8 cellular contexts compared by ENCODE assay signal in genomic region chr2:241148891-241149674, GRCh38. TPM values are rescaled to one million over a fixed set of nuclear protein-coding genes. Genes with fewer than 3 reads are reported as not detected.
A peak's percentile ranks its signal among the peaks of the same experiment; 100 is the strongest.
DNase-seq lines count a peak whose midpoint lies in the region; TF ChIP-seq lines count a peak whose summit lies in the region.

TSS of gene PASK (minus strand) at chr2:241149472. CDS start at chr2:241143032, 6,440 bp downstream.

- H3K4me3 ChIP-seq in effector memory CD4-positive, alpha-beta T cell (ENCODE audit: insufficient read depth, low read depth, low read length, poor library complexity, severe bottlenecking), result peak within 1 kb of the TSS; percentile 92

- peak within 1 kb of the TSS; percentile 72 for H3K27ac ChIP-seq in effector memory CD4-positive, alpha-beta T cell (ENCODE audit: insufficient read depth, low read length, poor library complexity, severe bottlenecking)

- no peaks in the 10 kb centered on the region for H3K27me3 ChIP-seq in effector memory CD4-positive, alpha-beta T cell (replicated peaks; ENCODE audit: control insufficient read depth, insufficient read depth, low read length, poor library complexity, severe bottlenecking)

- no peaks in the 10 kb centered on the region for H3K36me3 ChIP-seq in effector memory CD4-positive, alpha-beta T cell (ENCODE audit: control insufficient read depth, insufficient read depth, low read length)

- no peaks in the 10 kb centered on the region for H3K9me3 ChIP-seq in effector memory CD4-positive, alpha-beta T cell (ENCODE audit: control insufficient read depth, low read length)

- TF ChIP-seq CTCF in GM20000 (IDR thresholded peaks at IDR 0.05; ENCODE audit: extremely low read depth, missing control alignments), result no peak

- peak; percentile 97 for DNase-seq in COLO668 (lab: John Stamatoyannopoulos, UW; ENCODE audit: unreplicated experiment)
- peak; percentile 97 for DNase-seq in GM20000 (ENCODE audit: low spot score)
- DNase-seq in HT-29 (ENCODE audit: low spot score), result peak; percentile 98
- DNase-seq in NK-92 treated with Interleukin-12 subunit alpha and Interleukin-12 subunit beta, amount 100 ng/mL, for 24 hours (lab: John Stamatoyannopoulos, UW), result peak; percentile 93
- DNase-seq in activated CD8-positive, alpha-beta memory T cell treated with anti-CD3 and anti-CD28 coated beads for 1 hour (ENCODE audit: extremely low read depth in 1 of 2, low read depth in 1 of 2), result peak; percentile 85 to 86
- peak; percentile 84 to 92 (median 89) for DNase-seq in effector memory CD4-positive, alpha-beta T cell
- DNase-seq in medulla oblongata (ENCODE audit: extremely low spot score), result peak; percentile 97
- DNase-seq in stimulated activated CD4-positive, alpha-beta T cell treated with anti-CD3 and anti-CD28 coated beads, TNF-alpha, amount 100 ng/mL, for 48 hours (ENCODE audit: low read depth in 3 of 3), result peak; percentile 88 to 95 (median 91)

- H3K4me1 ChIP-seq in effector memory CD4-positive, alpha-beta T cell (ENCODE audit: control insufficient read depth, insufficient read depth, low read length, poor library complexity, severe bottlenecking), result peaks cover 17% of the 10 kb centered on the region

RNA-seq across cellular contexts. Expression of gene PASK, which starts in this region (rescaled TPM):
- 13.4 and 15.9 TPM in 2 replicates for total RNA-seq in HT-29 (2014; rRNA removed; shearing (Covaris generic))

Comparison
In these comparisons a context has a peak if more than half of its experiments do, and no peak if none do; other contexts are left out.
1. Peak in every context shown above with its lines: DNase-seq, H3K4me3 ChIP-seq and H3K27ac ChIP-seq.